In genomic region chr11:93474122-93474521, GRCh38 we compare ENCODE assay signal across 18 cellular contexts.
"Had no signal": no experiment of that assay in that cellular context is flagged by ENCODE, and none has a peak within 500 bp of the region (broad histone marks: within the 10 kb centered on the region; RNA-seq: fewer than 3 reads in every experiment).

No MANE protein-coding gene starts in this region.

- FAIRE-seq: endometrium, islet of Langerhans, small intestine had no signal

- DNase-seq: effector memory CD4-positive, alpha-beta T cell; gastrocnemius medialis; heart right ventricle; hypothalamus; kidney glomerular epithelial cell; mammary epithelial cell; naive thymus-derived CD8-positive, alpha-beta T cell; ovary; sigmoid colon; small intestine; stimulated activated CD4-positive, alpha-beta T cell treated with anti-CD3 and anti-CD28 coated beads, Interleukin-12 subunit alpha, Interleukin-12 subunit beta, amount 100 ng/mL, for 4 hours; stimulated activated naive CD4-positive, alpha-beta T cell; upper lobe of left lung; uterus had no signal

- ATAC-seq: esophagus mucosa; gastrocnemius medialis; heart right ventricle; naive thymus-derived CD8-positive, alpha-beta T cell had no signal

- H3K9me3 ChIP-seq: gastrocnemius medialis, ovary, right atrium auricular region, sigmoid colon, upper lobe of left lung, uterus had no signal

- H3K4me3 ChIP-seq: gastrocnemius medialis, heart right ventricle, ovary, right atrium auricular region, sigmoid colon, upper lobe of left lung, uterus had no signal

- H3K36me3 ChIP-seq: gastrocnemius medialis, ovary, right atrium auricular region, uterus had no signal

- H3K27me3 ChIP-seq: gastrocnemius medialis, heart right ventricle, ovary, right atrium auricular region, sigmoid colon, upper lobe of left lung, uterus had no signal

- H3K4me1 ChIP-seq: gastrocnemius medialis, right atrium auricular region, sigmoid colon, upper lobe of left lung, uterus had no signal

- H3K27ac ChIP-seq: gastrocnemius medialis, heart right ventricle, ovary, right atrium auricular region, sigmoid colon, upper lobe of left lung, uterus had no signal
